In genomic region chr5:137254153-137254552, GRCh38 we compare ENCODE assay signal across 1 cellular context.
TF ChIP-seq lines count a peak whose summit lies in the region.

No MANE protein-coding gene starts in this region.

TF ChIP-seq in IMR-90, 13 proteins besides CTCF, POLR2A, EP300 and RAD21 (continued from another document):
- no peak for TF ChIP-seq CHD1 (IDR thresholded peaks at IDR 0.05; ENCODE audit: low read depth, low read length)
- TF ChIP-seq SMC3 (IDR thresholded peaks at IDR 0.05; ENCODE audit: low read depth, low read length): no peak
- no peak for TF ChIP-seq MXI1 (IDR thresholded peaks at IDR 0.05; ENCODE audit: borderline replicate concordance, low read depth, low read length)
- no peak for TF ChIP-seq CEBPB (IDR thresholded peaks at IDR 0.05; ENCODE audit: low read depth, low read length)
- no peak for TF ChIP-seq FOS (IDR thresholded peaks at IDR 0.05; ENCODE audit: low read depth, low read length)
- TF ChIP-seq ELK1 (IDR thresholded peaks at IDR 0.05; ENCODE audit: borderline replicate concordance, low read depth, low read length): no peak
- TF ChIP-seq MAFK (IDR thresholded peaks at IDR 0.05; ENCODE audit: low read depth, low read length): no peak
- TF ChIP-seq RFX5 (IDR thresholded peaks at IDR 0.05; ENCODE audit: low read depth, low read length): no peak
- TF ChIP-seq RCOR1 (IDR thresholded peaks at IDR 0.05; ENCODE audit: insufficient replicate concordance, low read length): no peak
- TF ChIP-seq NFE2L2 (IDR thresholded peaks at IDR 0.05; ENCODE audit: low read depth, low read length): no peak
- no peak for TF ChIP-seq MAZ (IDR thresholded peaks at IDR 0.05; ENCODE audit: borderline replicate concordance, low read depth, low read length)
- no peak; the same call in 1 of the 2 replicates for TF ChIP-seq BHLHE40 (IDR thresholded peaks at IDR 0.05; ENCODE audit: low read depth, low read length)
TF ChIP-seq in IMR-90: peak in this region for 0.
